6 cellular contexts compared by ENCODE assay signal in genomic region chr6:113055998-113056397, GRCh38.
"Had no signal": no experiment of that assay in that cellular context is flagged by ENCODE, and none has a peak within 500 bp of the region (broad histone marks: within the 10 kb centered on the region; RNA-seq: fewer than 3 reads in every experiment).

No MANE protein-coding gene starts in this region.

- H3K27ac ChIP-seq: HL-60 had no signal

- H3K4me3 ChIP-seq: K562 had no signal

- DNase-seq: IMR-90, KBM-7, KG1 had no signal

- ATAC-seq: HepG2, K562 had no signal
